Comparison of ENCODE assay signal across 27 cellular contexts in genomic region chr10:110488944-110489343, GRCh38. TPM values are rescaled to one million over a fixed set of nuclear protein-coding genes. Genes with fewer than 3 reads are reported as not detected.
A peak's percentile ranks its signal among the peaks of the same experiment; 100 is the strongest.
DNase-seq lines count a peak whose midpoint lies in the region; ATAC-seq, FAIRE-seq and TF ChIP-seq lines count a peak whose summit lies in the region.
"Had no signal": no experiment of that assay in that cellular context is flagged by ENCODE, and none has a peak within 500 bp of the region (broad histone marks: within the 10 kb centered on the region; RNA-seq: fewer than 3 reads in every experiment).

No MANE protein-coding gene starts in this region.

- FAIRE-seq in GM12878 (lab: Jason Lieb, UNC) = no peak
- FAIRE-seq: HepG2 had no signal

- H3K56ac ChIP-seq in mesendoderm (ENCODE audit: low read length) = peak overlapping the region; percentile 89

- RAD21 ChIA-PET in GM12878 (lab: Charles Lee; ENCODE audit: unreplicated experiment) = no interaction called here

- H3K27me3 ChIP-seq in GM12878 (replicated peaks in 1 of 2; ENCODE audit: control insufficient read depth in 2 of 2, insufficient read depth in 2 of 2, low read length in 1 of 2) (peaks cover 0 to 1% of the 10 kb centered on the region in 2 experiments; a peak in 2 of 4 replicates), mesendoderm (ENCODE audit: insufficient read depth, low read length, poor library complexity) (no peaks in the 10 kb centered on the region)

- no peak for TF ChIP-seq RAD21 in GM12878 (IDR thresholded peaks at IDR 0.05; ENCODE audit: insufficient read depth, low read depth, low read length)

- TF ChIP-seq CTCF in GM12878 (IDR thresholded peaks at IDR 0.05 in 2 of 3, conservative IDR thresholded peaks at IDR 0.05 in 1 of 3; ENCODE audit: control insufficient read depth in 2 of 3, extremely low read depth in 1 of 3, insufficient read depth in 1 of 3, low read depth in 3 of 3, low read length in 3 of 3) = no peak

- no peak overlapping the region for H3K23ac ChIP-seq in mesendoderm (ENCODE audit: low read length)

- DNase-seq in DMS53 (lab: John Stamatoyannopoulos, UW) (peak; percentile 33), KBM-7 (peak; percentile 23), GM12878 (ENCODE audit: low read depth, low spot score) (no peak), mesendoderm (no peak), H4 (ENCODE audit: low spot score) (no peak), NCI-H1092 (lab: John Stamatoyannopoulos, UW) (no peak), LoVo (ENCODE audit: low spot score) (no peak)
- DNase-seq: ACHN; Calu3; CD8-positive, alpha-beta memory T cell; DMS79 treated with DMSO at 0.1 percent for 48 hours; GOT3; NCI-H1048; NCI-H1436 treated with DMSO at 0.1 percent for 48 hours; NCI-H1930; NCI-H2171; NCI-H345; NCI-H524; NCI-H774; NK-92 treated with Interleukin-12 subunit alpha and Interleukin-12 subunit beta, amount 100 ng/mL, for 24 hours; T-cell had no signal

- H3K4me1 ChIP-seq in GM12878 (ENCODE audit: control insufficient read depth, insufficient read depth, low read length) = peaks cover 6% of the 10 kb centered on the region
- H3K4me1 ChIP-seq in mesendoderm (ENCODE audit: control insufficient read depth, low read depth, low read length) = peaks cover 29% of the 10 kb centered on the region

- H2BK5ac ChIP-seq in mesendoderm (ENCODE audit: low read length) = no peak overlapping the region

- H3K27ac ChIP-seq in GM12878 (ENCODE audit: control insufficient read depth, insufficient read depth) = no peak overlapping the region
- peak overlapping the region; percentile 2 for H3K27ac ChIP-seq in mesendoderm (ENCODE audit: low read depth, low read length)
- H3K27ac ChIP-seq: C4-2B, HL-60, KMS-11 had no signal

- peak overlapping the region; percentile 85 for H3K18ac ChIP-seq in mesendoderm (ENCODE audit: low read length)

- no peak overlapping the region for H2BK120ac ChIP-seq in mesendoderm (ENCODE audit: low read depth, low read length)

- H3K9ac ChIP-seq in GM12878 (ENCODE audit: control insufficient read depth, insufficient read depth, low read length) (no peak overlapping the region), mesendoderm (ENCODE audit: low read length) (no peak overlapping the region)
- H3K9ac ChIP-seq: KMS-11 had no signal

- no peak overlapping the region for H2AK5ac ChIP-seq in mesendoderm (ENCODE audit: low read length)

- H3K4me2 ChIP-seq in GM12878 (ENCODE audit: control insufficient read depth, insufficient read depth) (no peak overlapping the region), mesendoderm (ENCODE audit: low read length) (no peak overlapping the region)
- H3K4me2 ChIP-seq: KMS-11 had no signal

- ATAC-seq in GM12878 = no peak
- ATAC-seq: HCT116, Panc1, T-cell had no signal

- no peak overlapping the region for H3K4me3 ChIP-seq in GM12878
- no peak overlapping the region for H3K4me3 ChIP-seq in mesendoderm (ENCODE audit: low read length)

- no peak overlapping the region for H4K5ac ChIP-seq in mesendoderm (ENCODE audit: low read length)

- CTCF ChIA-PET in GM12878 (lab: Yijun Ruan, JAX) = no interaction called here

- POLR2A ChIA-PET in GM12878 (lab: Charles Lee) = interaction anchor here (0.5 kb wide), 1 partner anchor 536 kb away, joined by 3 read pairs; no protein-coding TSS in a partner anchor

- no peak overlapping the region for H4K8ac ChIP-seq in mesendoderm (ENCODE audit: low read depth, low read length)

- no TSS peak for BruUV-seq in GM12878 (replicated peaks; lab: Mats Ljungman, UMichigan)

- in situ Hi-C loops in KBM-7 (cut with MboI; ENCODE audit: low pct_unique_long_range_greater_than_20kb, low sequenced_read_pairs) (no loop called here), GM12878 (cut with MboI) (no loop called here)

- H3K79me1 ChIP-seq in mesendoderm (ENCODE audit: low read length) = no peaks in the 10 kb centered on the region

- no peak overlapping the region for H2BK15ac ChIP-seq in mesendoderm (replicated peaks; ENCODE audit: low read depth)

- SMC1A ChIA-PET in GM12878 (lab: Charles Lee; ENCODE audit: uncharacterized antibody, unreplicated experiment) = interaction anchor here (0.8 to 1.2 kb wide), 3 partner anchors 14 to 27 kb away, joined by 3 read pairs; no protein-coding TSS in a partner anchor

- no peak for TF ChIP-seq POLR2A in GM12878 (IDR thresholded peaks at IDR 0.05; ENCODE audit: low read depth, low read length)

- intact Hi-C loops in GM12878 (cut with micrococcal nuclease; ENCODE audit: unreplicated experiment) = no loop called here

- WGBS in GM12878 (ENCODE audit: insufficient coverage, insufficient replicate concordance, low lambda C conversion rate, missing lambda C conversion rate) = 41% methylated on average over 5 of the region's 5 CpGs
- no CpG with 5 or more reads among the region's 5 CpGs for whole genome bisulfite sequencing in mesendoderm (ENCODE audit: extremely low coverage, insufficient coverage, low lambda C conversion rate)

- no peaks in the 10 kb centered on the region for H3K9me3 ChIP-seq in GM12878 (replicated peaks; ENCODE audit: control insufficient read depth, insufficient read depth, low read length)

- H3K79me2 ChIP-seq in GM12878 (ENCODE audit: control insufficient read depth, insufficient read depth, low read length) (no peaks in the 10 kb centered on the region), mesendoderm (ENCODE audit: control insufficient read depth, insufficient read depth, low read length) (no peaks in the 10 kb centered on the region)

- H2AFZ ChIP-seq in GM12878 (ENCODE audit: control insufficient read depth, low read depth, low read length) = no peak overlapping the region

- H4K20me1 ChIP-seq in GM12878 (ENCODE audit: control insufficient read depth, insufficient read depth) = no peaks in the 10 kb centered on the region

- TF ChIP-seq EP300 in GM12878 (IDR thresholded peaks at IDR 0.05; ENCODE audit: borderline replicate concordance in 1 of 2, control insufficient read depth in 1 of 2, low read depth in 2 of 2, low read length in 2 of 2) = no peak

- no peaks in the 10 kb centered on the region for H3K36me3 ChIP-seq in GM12878 (ENCODE audit: control insufficient read depth in 2 of 2, insufficient read depth in 2 of 2, low read length in 1 of 2)
- H3K36me3 ChIP-seq in mesendoderm (ENCODE audit: control insufficient read depth, insufficient read depth, low read length) = no peaks in the 10 kb centered on the region

- peak overlapping the region; percentile 79 for H3K4ac ChIP-seq in mesendoderm (ENCODE audit: low read depth, low read length)

TF ChIP-seq in GM12878, 131 proteins besides CTCF, POLR2A, EP300 and RAD21:
- TF ChIP-seq TBL1XR1 (IDR thresholded peaks at IDR 0.05; ENCODE audit: low read depth, low read length) (no peak), RUNX3 (IDR thresholded peaks at IDR 0.05; ENCODE audit: low read length) (peak; percentile 35; the same call in 1 of the 2 replicates), SIX5 (IDR thresholded peaks at IDR 0.05; ENCODE audit: low read depth, low read length, severe bottlenecking) (no peak), JUND (IDR thresholded peaks at IDR 0.05; ENCODE audit: low read depth, low read length) (no peak)

RNA-seq across cellular contexts. Expression of gene DUSP5, which starts 8.8 kb away (rescaled TPM):
- total RNA-seq in GM12878 (2013; cell fraction: nucleolus; rRNA removed) = 45.5 and 51.7 TPM in 2 replicates
- total RNA-seq in GM12878 (2014; rRNA removed) (24.1 and 26.8 TPM in 2 replicates), GM12878 (2014; rRNA removed; fragmentation: Illumina TruSeq; extraction: Trizol) (19.6 and 23.1 TPM in 2 replicates), GM12878 (2021) (41.6 and 44.9 TPM in 2 replicates)
- 39.0 TPM for polyA plus RNA-seq in GM12878 (2011; ENCODE audit: low read depth)
- polyA plus RNA-seq in GM12878 (2011; rRNA removed) (77.4 and 95.9 TPM in 2 replicates), GM12878 (2014; fragmentation: Illumina TruSeq; extraction: Trizol) (25.3 and 27.8 TPM in 2 replicates), GM12878 (2014; fragmentation: Nextera tagmentation; extraction: Ambion mirVana) (10 to 100 TPM in 1 of 2 experiments, 1 to 10 TPM in 1; 7.5 to 14.6 TPM), GM12878 (2014; rRNA removed) (23.7 and 24.2 TPM in 2 replicates), GM12878 (2016; fragmentation: Nextera tagmentation; extraction: Ambion mirVana) (1 to 10 TPM; 2.1 to 6.5 TPM)
- 141 and 145 TPM in 2 replicates for polyA plus RNA-seq in GM12878 (2011; cell fraction: cytosol; rRNA removed)
- polyA plus RNA-seq in GM12878 (2011; cell fraction: nucleus; rRNA removed) = 117 and 144 TPM in 2 replicates
- 44.8 and 52.5 TPM in 2 replicates for polyA plus RNA-seq in GM12878 (2012)
- 215 and 257 TPM in 2 replicates for polyA minus RNA-seq in GM12878 (2011; rRNA and poly(A)+ RNA removed)
- 123 and 126 TPM in 2 replicates for polyA minus RNA-seq in GM12878 (2011; cell fraction: cytosol; rRNA and poly(A)+ RNA removed)
- 83.2 and 120 TPM in 2 replicates for polyA minus RNA-seq in GM12878 (2011; cell fraction: nucleus; rRNA and poly(A)+ RNA removed)
- polyA plus RNA-seq in mesendoderm (2013, experiment 1 of 2) = 52.5 TPM
- 50.7 TPM for polyA plus RNA-seq in mesendoderm (2013, experiment 2 of 2)
- 5.4 and 10.5 TPM in 2 replicates for total RNA-seq in H4 (2014; rRNA removed; shearing (Covaris generic))

Comparison
In these comparisons a context has a peak if more than half of its experiments do, and no peak if none do; other contexts are left out.
1. DNase-seq: peak in DMS53 (single experiment) and KBM-7 (single experiment); none in GM12878 (single experiment), mesendoderm (single experiment), H4 (single experiment), NCI-H1092 (single experiment) and LoVo (single experiment).